ENCODE assay signal across 28 cellular contexts in the genomic region with DNA sequence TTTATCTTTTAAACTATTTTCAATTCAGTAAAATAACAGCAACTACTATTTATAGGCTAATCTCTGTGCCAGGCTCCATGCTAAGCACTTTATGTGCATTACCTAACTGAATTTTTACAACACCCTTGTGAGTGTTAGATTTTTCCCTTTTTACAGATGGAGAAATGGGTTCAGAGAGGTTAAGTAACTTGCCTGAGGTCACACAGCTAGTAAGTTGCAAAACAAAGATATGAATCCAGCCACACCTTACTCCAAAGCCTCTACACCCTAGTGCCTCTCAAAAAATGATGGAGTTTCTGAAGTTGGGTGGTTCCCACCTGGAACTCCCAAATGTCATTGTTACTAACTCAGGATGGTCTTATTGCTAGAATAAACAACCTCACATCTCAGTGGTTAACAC.
"Had no signal": no experiment of that assay in that cellular context is flagged by ENCODE, and none has a peak within 500 bp of the region (broad histone marks: within the 10 kb centered on the region; RNA-seq: fewer than 3 reads in every experiment).

No MANE protein-coding gene starts in this region.

- ATAC-seq: left lung; naive thymus-derived CD8-positive, alpha-beta T cell; sciatic nerve had no signal

- H3K9me3 Mint-ChIP-seq: naive thymus-derived CD8-positive, alpha-beta T cell; neural crest cell; stimulated activated memory B cell treated with anti-CD40 and anti-IgM and Interleukin-4, amounts not matched to agents 10 μg/mL and 1 μg/mL and 100 μg/mL, for 72 hours had no signal

- H3K36me3 ChIP-seq: adrenal gland, cardiac muscle cell, colonic mucosa, left lung, lower lobe of right lung, suprapubic skin, tibial artery, WERI-Rb-1 had no signal

- H3K9me3 ChIP-seq: adrenal gland, colonic mucosa, left lung, lower lobe of right lung, suprapubic skin, tibial artery had no signal

- H3K4me1 ChIP-seq: colonic mucosa, left lung, lower lobe of right lung had no signal

- FAIRE-seq: frontal cortex, islet of Langerhans, TTC549 had no signal

- H3K27ac ChIP-seq: cardiac muscle cell, colonic mucosa, left lung, lower lobe of right lung, suprapubic skin, tibial artery, WERI-Rb-1 had no signal

- H3K4me3 Mint-ChIP-seq: activated naive CD8-positive, alpha-beta T cell; brain; naive thymus-derived CD8-positive, alpha-beta T cell; neural crest cell; stimulated activated memory B cell treated with anti-CD40 and anti-IgM and Interleukin-4, amounts not matched to agents 10 μg/mL and 1 μg/mL and 100 μg/mL, for 72 hours had no signal

- H3K36me3 Mint-ChIP-seq: activated naive CD8-positive, alpha-beta T cell; brain; naive thymus-derived CD8-positive, alpha-beta T cell; stimulated activated memory B cell treated with anti-CD40 and anti-IgM and Interleukin-4, amounts not matched to agents 10 μg/mL and 1 μg/mL and 100 μg/mL, for 72 hours had no signal

- H3K27me3 ChIP-seq: adrenal gland, cardiac muscle cell, colonic mucosa, dorsolateral prefrontal cortex, left lung, suprapubic skin, tibial artery had no signal

- H3K4me1 Mint-ChIP-seq: naive thymus-derived CD8-positive, alpha-beta T cell had no signal

- H3K27me3 Mint-ChIP-seq: brain had no signal

- H3K4me3 ChIP-seq: adrenal gland, cardiac muscle cell, colonic mucosa, dorsolateral prefrontal cortex, left lung, lower lobe of right lung, skin epidermis, suprapubic skin, tibial artery had no signal

- DNase-seq: activated CD8-positive, alpha-beta memory T cell treated with anti-CD3 and anti-CD28 coated beads for 24 hours; activated effector memory CD4-positive, alpha-beta T cell treated with Interleukin-2 at 50 U/mL for 16 hours; activated naive CD4-positive, alpha-beta T cell treated with Interleukin-2 at 50 U/mL for 16 hours; adrenal gland; aorta; cerebellar nuclear complex; colonic mucosa; effector memory CD4-positive, alpha-beta T cell; lower lobe of right lung; naive thymus-derived CD8-positive, alpha-beta T cell; occipital lobe; stimulated activated CD4-positive, alpha-beta T cell treated with anti-CD3 and anti-CD28 coated beads, Interleukin-4, amount 100 ng/mL, for 4 hours; T-helper 9 cell; tibial artery had no signal

- H3K27ac Mint-ChIP-seq: activated naive CD8-positive, alpha-beta T cell; naive thymus-derived CD8-positive, alpha-beta T cell had no signal
